19 cellular contexts compared by ENCODE assay signal in the genomic region with DNA sequence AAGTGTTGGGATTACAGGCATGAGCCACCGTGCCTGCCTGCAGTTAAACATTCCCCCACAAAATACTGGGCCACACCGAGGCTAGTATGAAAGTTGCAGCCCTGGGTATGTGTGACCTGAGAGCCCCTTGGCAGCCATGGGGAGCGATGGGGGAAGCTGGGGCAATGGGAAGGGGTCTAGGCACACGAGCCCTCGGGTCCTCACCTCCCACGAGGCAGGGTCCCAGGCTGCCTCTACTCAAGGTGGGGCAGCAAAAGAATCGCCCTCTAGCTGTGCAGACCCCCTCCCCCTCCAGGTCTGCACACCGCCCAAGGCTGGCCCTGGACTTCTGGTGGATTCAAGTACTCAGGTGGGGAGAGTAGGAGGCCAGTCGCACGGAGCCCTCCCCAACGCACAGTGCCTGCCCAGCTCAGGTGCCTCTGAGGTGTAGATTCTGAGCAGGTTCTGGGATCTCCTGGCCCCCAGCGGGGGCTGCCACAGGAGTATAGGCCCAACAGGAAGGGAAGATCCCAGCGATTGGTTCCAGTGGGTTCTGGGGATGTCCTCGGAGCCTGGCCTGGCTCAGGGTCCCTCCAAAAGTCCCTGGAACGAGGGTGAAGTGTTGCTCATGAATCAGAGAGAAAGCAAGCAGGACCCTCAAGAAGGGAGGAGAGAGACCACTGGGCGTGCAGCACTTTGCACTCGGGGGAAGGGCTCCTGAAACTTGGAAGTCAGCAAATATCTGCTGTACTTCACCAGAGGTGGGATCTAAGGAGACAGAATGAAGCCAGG. TPM values are rescaled to one million over a fixed set of nuclear protein-coding genes. Genes with fewer than 3 reads are reported as not detected.
A peak's percentile ranks its signal among the peaks of the same experiment; 100 is the strongest.
DNase-seq lines count a peak whose midpoint lies in the region; ATAC-seq and TF ChIP-seq lines count a peak whose summit lies in the region.
"Had no signal": no experiment of that assay in that cellular context is flagged by ENCODE, and none has a peak within 500 bp of the region (broad histone marks: within the 10 kb centered on the region; RNA-seq: fewer than 3 reads in every experiment).

No MANE protein-coding gene starts in this region.

- no peaks in the 10 kb centered on the region for H3K36me3 ChIP-seq in suprapubic skin
- H3K36me3 ChIP-seq: vagina had no signal

- ATAC-seq in left colon (no peak), HG02938 (IDR thresholded peaks at IDR 0.05; ENCODE audit: unreplicated experiment) (no peak), HG02610 (IDR thresholded peaks at IDR 0.05; ENCODE audit: unreplicated experiment) (no peak)

- TF ChIP-seq POLR2A in suprapubic skin (IDR thresholded peaks at IDR 0.05), result no peak

- no peak overlapping the region for H3K27ac Mint-ChIP-seq in activated naive CD4-positive, alpha-beta T cell treated with anti-CD3 and anti-CD28 coated beads, Interleukin-2, amount 10 ng/mL, durations not matched to agents 7 days and 5 days
- H3K27ac Mint-ChIP-seq in activated naive CD4-positive, alpha-beta T cell treated with anti-CD3 and anti-CD28 coated beads for 36 hours, result no peak overlapping the region
- H3K27ac Mint-ChIP-seq: brain, nephron progenitor cell had no signal

- peaks cover 6% of the 10 kb centered on the region for H3K27me3 Mint-ChIP-seq in activated naive CD4-positive, alpha-beta T cell treated with anti-CD3 and anti-CD28 coated beads, Interleukin-2, amount 10 ng/mL, durations not matched to agents 7 days and 5 days
- H3K27me3 Mint-ChIP-seq in activated naive CD4-positive, alpha-beta T cell treated with anti-CD3 and anti-CD28 coated beads for 36 hours (ENCODE audit: low read depth), result no peaks in the 10 kb centered on the region
- H3K27me3 Mint-ChIP-seq: activated naive CD8-positive, alpha-beta T cell treated with anti-CD3 and anti-CD28 coated beads, Interleukin-2, amount 10 ng/mL, durations not matched to agents 7 days and 5 days; brain had no signal

- peaks cover 38% of the 10 kb centered on the region for H3K4me1 Mint-ChIP-seq in activated naive CD4-positive, alpha-beta T cell treated with anti-CD3 and anti-CD28 coated beads, Interleukin-2, amount 10 ng/mL, durations not matched to agents 7 days and 5 days
- H3K4me1 Mint-ChIP-seq in activated naive CD4-positive, alpha-beta T cell treated with anti-CD3 and anti-CD28 coated beads for 36 hours (ENCODE audit: low read depth), result peaks cover 32% of the 10 kb centered on the region
- H3K4me1 Mint-ChIP-seq: brain had no signal

- 0 out of 2 replicates have a peak overlapping the region, but pooled peaks have one; percentile 11 for H3K27ac ChIP-seq in HL-60 (replicated peaks)
- no peak overlapping the region for H3K27ac ChIP-seq in suprapubic skin
- H3K27ac ChIP-seq: RWPE1, vagina had no signal

- no peak overlapping the region for H3K4me3 Mint-ChIP-seq in activated naive CD4-positive, alpha-beta T cell treated with anti-CD3 and anti-CD28 coated beads, Interleukin-2, amount 10 ng/mL, durations not matched to agents 7 days and 5 days
- no peak overlapping the region for H3K4me3 Mint-ChIP-seq in activated naive CD4-positive, alpha-beta T cell treated with anti-CD3 and anti-CD28 coated beads for 36 hours
- H3K4me3 Mint-ChIP-seq: brain, nephron progenitor cell had no signal

- H3K4me1 ChIP-seq in suprapubic skin, result peaks cover 5% of the 10 kb centered on the region

- CTCF ChIA-PET in activated naive CD4-positive, alpha-beta T cell treated with anti-CD3 and anti-CD28 coated beads, Interleukin-2, amount 10 ng/mL, durations not matched to agents 7 days and 5 days (lab: Charles Lee), result interaction anchor here (0.7 kb wide), 1 partner anchor 114 kb away, joined by 3 read pairs; no protein-coding TSS in a partner anchor
- CTCF ChIA-PET in activated naive CD4-positive, alpha-beta T cell treated with anti-CD3 and anti-CD28 coated beads for 36 hours (lab: Charles Lee), result no interaction called here

- H3K4me3 ChIP-seq in HL-60 (replicated peaks; ENCODE audit: insufficient read depth, low read length) (no peak overlapping the region), suprapubic skin (no peak overlapping the region)
- H3K4me3 ChIP-seq: vagina had no signal

- in situ Hi-C loops in ACHN (cut with HindIII; ENCODE audit: low pct_ligation_motif_present, low pct_unique_long_range_greater_than_20kb, low sequenced_read_pairs), result no loop called here

- no peaks in the 10 kb centered on the region for H3K36me3 Mint-ChIP-seq in activated naive CD4-positive, alpha-beta T cell treated with anti-CD3 and anti-CD28 coated beads, Interleukin-2, amount 10 ng/mL, durations not matched to agents 7 days and 5 days
- H3K36me3 Mint-ChIP-seq in activated naive CD4-positive, alpha-beta T cell treated with anti-CD3 and anti-CD28 coated beads for 36 hours (ENCODE audit: low read depth), result no peaks in the 10 kb centered on the region
- H3K36me3 Mint-ChIP-seq: brain had no signal

- H3K9me3 Mint-ChIP-seq in activated naive CD4-positive, alpha-beta T cell treated with anti-CD3 and anti-CD28 coated beads, Interleukin-2, amount 10 ng/mL, durations not matched to agents 7 days and 5 days, result peaks cover 5% of the 10 kb centered on the region
- peaks cover 1% of the 10 kb centered on the region for H3K9me3 Mint-ChIP-seq in activated naive CD4-positive, alpha-beta T cell treated with anti-CD3 and anti-CD28 coated beads for 36 hours

- WGBS in suprapubic skin, result 82% methylated on average over 7 of the region's 17 CpGs

- TF ChIP-seq EP300 in suprapubic skin (IDR thresholded peaks at IDR 0.05), result no peak

- peak; percentile 7 for DNase-seq in activated naive CD4-positive, alpha-beta T cell treated with anti-CD3 and anti-CD28 coated beads, Interleukin-2, amount 10 ng/mL, durations not matched to agents 7 days and 5 days
- DNase-seq in activated naive CD4-positive, alpha-beta T cell treated with anti-CD3 and anti-CD28 coated beads for 36 hours, result no peak
- no peak for DNase-seq in HL-60 (ENCODE audit: low read depth in 1 of 2, low spot score in 1 of 2)
- peak; percentile 3 to 14 for DNase-seq in left colon
- DNase-seq in suprapubic skin (ENCODE audit: low spot score in 2 of 2), result peak; percentile 42 to 63
- DNase-seq in ACHN, result no peak
- DNase-seq: dermis blood vessel endothelial cell; mesenchymal stem cell; NCI-H1694 treated with DMSO at 0.1 percent for 48 hours; NCI-H226; nephron progenitor cell; NK-92 treated with Interleukin-12 subunit alpha and Interleukin-12 subunit beta, amount 100 ng/mL, for 24 hours had no signal

- H3K9me3 ChIP-seq in suprapubic skin, result no peaks in the 10 kb centered on the region
- H3K9me3 ChIP-seq: vagina had no signal

- intact Hi-C loops in activated naive CD4-positive, alpha-beta T cell treated with anti-CD3 and anti-CD28 coated beads for 36 hours (cut with micrococcal nuclease), result loop anchor here (10.0 kb wide), 1 partner anchor 113 kb away; no protein-coding TSS in a partner anchor
- intact Hi-C loops in left colon (cut with DNase I, micrococcal nuclease), result no loop called here

- TF ChIP-seq CTCF in HL-60 (IDR thresholded peaks at IDR 0.05; ENCODE audit: insufficient read depth, low read length) (no peak), suprapubic skin (IDR thresholded peaks at IDR 0.05) (no peak)

- H3K27me3 ChIP-seq in HL-60 (ENCODE audit: insufficient read depth, poor library complexity, severe bottlenecking), result no peaks in the 10 kb centered on the region
- no peaks in the 10 kb centered on the region for H3K27me3 ChIP-seq in suprapubic skin
- H3K27me3 ChIP-seq: vagina had no signal

RNA-seq across cellular contexts. Expression of a gene that starts 2.6 kb away (rescaled TPM):
- 1 to 10 TPM; 2.5 to 2.6 TPM for total RNA-seq in activated naive CD4-positive, alpha-beta T cell treated with anti-CD3 and anti-CD28 coated beads for 36 hours
- total RNA-seq in left colon, result 10 to 100 TPM; 67.5 to 84.3 TPM
- total RNA-seq in suprapubic skin, result 1 to 10 TPM; 1.4 to 7.5 (median 2.5) TPM

RNA-seq across cellular contexts. Expression of a gene that starts 41.4 kb away (rescaled TPM):
- total RNA-seq in activated naive CD4-positive, alpha-beta T cell treated with anti-CD3 and anti-CD28 coated beads for 36 hours, result 10 to 100 TPM; 24.9 to 28.5 TPM
- total RNA-seq in left colon (10 to 100 TPM; 33.6 to 36.1 TPM), suprapubic skin (10 to 100 TPM; 31.3 to 73.6 (median 37.9) TPM)

RNA-seq across cellular contexts. Expression of a gene that starts 54.8 kb away (rescaled TPM):
- total RNA-seq in activated naive CD4-positive, alpha-beta T cell treated with anti-CD3 and anti-CD28 coated beads for 36 hours, result not detected
- total RNA-seq in left colon (1 to 10 TPM in 1 of 2 donors, under 1 TPM in 1; 0.85 to 2.4 TPM), suprapubic skin (not detected)
- total RNA-seq: activated naive CD8-positive, alpha-beta T cell treated with anti-CD3 and anti-CD28 coated beads, Interleukin-2, amount 10 ng/mL, durations not matched to agents 7 days and 5 days; dermis blood vessel endothelial cell; M059J; vagina had no signal

RNA-seq across cellular contexts. Expression of a gene that starts 59.6 kb away (rescaled TPM):
- 10 to 100 TPM; 40.3 to 44.3 TPM for total RNA-seq in activated naive CD4-positive, alpha-beta T cell treated with anti-CD3 and anti-CD28 coated beads for 36 hours
- total RNA-seq in left colon (100 to 1,000 TPM in 1 of 2 donors, 10 to 100 TPM in 1; 91.4 to 107 TPM), suprapubic skin (100 to 1,000 TPM in 1 of 4 donors, 10 to 100 TPM in 3; 70.8 to 104 (median 72.6) TPM)

Comparison
In these comparisons a context has a peak if more than half of its experiments do, and no peak if none do; other contexts are left out.
1. DNase-seq: peak in activated naive CD4-positive, alpha-beta T cell treated with anti-CD3 and anti-CD28 coated beads, Interleukin-2, amount 10 ng/mL, durations not matched to agents 7 days and 5 days (single experiment), left colon (2 of 2) and suprapubic skin (2 of 2); none in activated naive CD4-positive, alpha-beta T cell treated with anti-CD3 and anti-CD28 coated beads for 36 hours (single experiment), HL-60 (0 of 2) and ACHN (single experiment).
2. RNA of a gene that starts 2.6 kb away (total RNA-seq): 67.5 to 84.3 TPM in left colon; 1.4 to 7.5 TPM in suprapubic skin and 2.5 to 2.6 TPM in activated naive CD4-positive, alpha-beta T cell treated with anti-CD3 and anti-CD28 coated beads for 36 hours; every median in the first group is over 4 times any median in the second.